In the genomic region with DNA sequence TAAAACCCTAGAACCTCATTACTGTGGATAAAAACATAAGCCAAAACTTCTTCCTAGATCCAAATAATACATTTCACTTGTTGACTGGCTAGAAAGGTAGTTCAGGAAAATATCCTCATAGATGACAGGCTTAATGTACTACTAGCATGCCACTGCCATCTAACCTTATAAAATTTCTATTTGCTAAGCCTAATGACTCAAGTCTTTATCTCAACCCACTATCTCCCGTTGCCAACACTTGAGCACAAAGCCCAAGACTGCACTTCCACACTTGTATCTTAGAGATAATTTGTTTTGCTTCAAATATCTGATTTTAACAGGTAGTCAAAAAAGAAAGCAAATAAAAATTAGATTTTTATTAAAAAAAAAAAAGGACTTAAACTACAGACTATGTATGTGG, we compare ENCODE assay signal across 17 cellular contexts.
"Had no signal": no experiment of that assay in that cellular context is flagged by ENCODE, and none has a peak within 500 bp of the region (broad histone marks: within the 10 kb centered on the region; RNA-seq: fewer than 3 reads in every experiment).

No MANE protein-coding gene starts in this region.

- H3K4me1 ChIP-seq: esophagus muscularis mucosa had no signal

- DNase-seq: activated CD4-positive, alpha-beta T cell treated with anti-CD3 and anti-CD28 coated beads, Interleukin-2, amount 50 U/mL, for 48 hours; activated CD4-positive, CD25-positive, alpha-beta regulatory T cell treated with anti-CD3 and anti-CD28 coated beads, Interleukin-2, amount 50 U/mL, for 72 hours; activated effector memory CD4-positive, alpha-beta T cell treated with Interleukin-2 at 50 U/mL for 16 hours; activated naive CD4-positive, alpha-beta T cell treated with anti-CD3 and anti-CD28 coated beads, Interleukin-2, amount 50 U/mL, for 16 hours; activated T-cell treated with anti-CD3 and anti-CD28 coated beads, Interleukin-2, amount 50 U/mL, for 4 hours; body of pancreas; caudate nucleus; foreskin fibroblast; hippocampal formation; left ventricle myocardium superior; natural killer cell; posterior cingulate gyrus; right cardiac atrium; T-helper 1 cell had no signal

- H3K27ac ChIP-seq: body of pancreas, esophagus muscularis mucosa, neutrophil had no signal

- H3K4me2 ChIP-seq: smooth muscle cell had no signal

- H3K4me3 ChIP-seq: body of pancreas, esophagus muscularis mucosa, smooth muscle cell had no signal

- H3K9me3 ChIP-seq: body of pancreas, esophagus muscularis mucosa, neutrophil had no signal

- H3K27me3 ChIP-seq: body of pancreas, esophagus muscularis mucosa, neutrophil had no signal
